Comparison of ENCODE assay signal across 2 cellular contexts in the genomic region with DNA sequence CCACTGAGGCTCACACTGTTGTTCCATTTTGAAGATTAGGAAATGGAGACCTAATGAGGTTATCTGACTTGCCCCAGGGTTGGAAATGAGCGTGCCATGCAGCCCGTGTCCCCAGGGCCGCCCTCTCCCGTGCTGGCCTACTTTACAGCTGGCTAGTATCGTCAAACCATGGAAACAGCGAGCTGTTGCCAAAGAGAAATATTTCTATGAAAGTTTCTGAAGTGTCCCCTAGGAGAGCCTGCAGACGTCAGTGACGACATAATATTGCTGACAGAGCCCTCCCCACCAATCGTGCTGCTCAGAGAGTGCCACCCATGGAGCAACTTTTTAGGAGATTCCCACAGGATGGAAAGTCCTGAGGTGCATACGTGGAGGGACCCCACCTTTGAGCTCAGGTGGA.
TF ChIP-seq lines count a peak whose summit lies in the region.

No MANE protein-coding gene starts in this region.

TF ChIP-seq in H1, 55 proteins besides CTCF, POLR2A, EP300 and RAD21 (continued from another document and continues in another):
- TF ChIP-seq, protein P1, sequence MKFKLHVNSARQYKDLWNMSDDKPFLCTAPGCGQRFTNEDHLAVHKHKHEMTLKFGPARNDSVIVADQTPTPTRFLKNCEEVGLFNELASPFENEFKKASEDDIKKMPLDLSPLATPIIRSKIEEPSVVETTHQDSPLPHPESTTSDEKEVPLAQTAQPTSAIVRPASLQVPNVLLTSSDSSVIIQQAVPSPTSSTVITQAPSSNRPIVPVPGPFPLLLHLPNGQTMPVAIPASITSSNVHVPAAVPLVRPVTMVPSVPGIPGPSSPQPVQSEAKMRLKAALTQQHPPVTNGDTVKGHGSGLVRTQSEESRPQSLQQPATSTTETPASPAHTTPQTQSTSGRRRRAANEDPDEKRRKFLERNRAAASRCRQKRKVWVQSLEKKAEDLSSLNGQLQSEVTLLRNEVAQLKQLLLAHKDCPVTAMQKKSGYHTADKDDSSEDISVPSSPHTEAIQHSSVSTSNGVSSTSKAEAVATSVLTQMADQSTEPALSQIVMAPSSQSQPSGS (IDR thresholded peaks at IDR 0.05; ENCODE audit: low read length): no peak
- TF ChIP-seq ASH2L (IDR thresholded peaks at IDR 0.05; ENCODE audit: low read length) (no peak), KDM4A (IDR thresholded peaks at IDR 0.05; ENCODE audit: low read depth, low read length, severe bottlenecking) (no peak), TAF7 (optimal IDR thresholded peaks at IDR 0.05; ENCODE audit: borderline replicate concordance, low read depth, low read length) (no peak), YY1 (IDR thresholded peaks at IDR 0.05; ENCODE audit: low read depth, low read length) (no peak), GTF2F1 (IDR thresholded peaks at IDR 0.05; ENCODE audit: borderline replicate concordance, low read depth, low read length) (no peak), KDM1A (IDR thresholded peaks at IDR 0.05; ENCODE audit: borderline replicate concordance, low read length) (no peak), FOSL1 (IDR thresholded peaks at IDR 0.05; ENCODE audit: insufficient read depth, low read depth, low read length) (no peak), RNF2 (IDR thresholded peaks at IDR 0.05; ENCODE audit: borderline replicate concordance, low read depth, low read length, missing control alignments, poor library complexity, severe bottlenecking) (no peak), SIN3A (conservative IDR thresholded peaks at IDR 0.05 in 1 of 2, IDR thresholded peaks at IDR 0.05 in 1 of 2; ENCODE audit: low read depth in 1 of 2, low read length in 2 of 2) (no peak), KDM5A (IDR thresholded peaks at IDR 0.05; ENCODE audit: low read length) (no peak), SUZ12 (IDR thresholded peaks at IDR 0.05; ENCODE audit: low read length) (no peak), CREB1 (IDR thresholded peaks at IDR 0.05) (no peak)
- TF ChIP-seq, protein P2, sequence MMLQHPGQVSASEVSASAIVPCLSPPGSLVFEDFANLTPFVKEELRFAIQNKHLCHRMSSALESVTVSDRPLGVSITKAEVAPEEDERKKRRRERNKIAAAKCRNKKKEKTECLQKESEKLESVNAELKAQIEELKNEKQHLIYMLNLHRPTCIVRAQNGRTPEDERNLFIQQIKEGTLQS (IDR thresholded peaks at IDR 0.05; ENCODE audit: insufficient read depth, low read depth, low read length): no peak

TF ChIP-seq in liver, 16 proteins besides CTCF, POLR2A, EP300 and RAD21 (continued from another document):
- no peak for TF ChIP-seq FOXA2 (IDR thresholded peaks at IDR 0.05)
- TF ChIP-seq, protein P3, sequence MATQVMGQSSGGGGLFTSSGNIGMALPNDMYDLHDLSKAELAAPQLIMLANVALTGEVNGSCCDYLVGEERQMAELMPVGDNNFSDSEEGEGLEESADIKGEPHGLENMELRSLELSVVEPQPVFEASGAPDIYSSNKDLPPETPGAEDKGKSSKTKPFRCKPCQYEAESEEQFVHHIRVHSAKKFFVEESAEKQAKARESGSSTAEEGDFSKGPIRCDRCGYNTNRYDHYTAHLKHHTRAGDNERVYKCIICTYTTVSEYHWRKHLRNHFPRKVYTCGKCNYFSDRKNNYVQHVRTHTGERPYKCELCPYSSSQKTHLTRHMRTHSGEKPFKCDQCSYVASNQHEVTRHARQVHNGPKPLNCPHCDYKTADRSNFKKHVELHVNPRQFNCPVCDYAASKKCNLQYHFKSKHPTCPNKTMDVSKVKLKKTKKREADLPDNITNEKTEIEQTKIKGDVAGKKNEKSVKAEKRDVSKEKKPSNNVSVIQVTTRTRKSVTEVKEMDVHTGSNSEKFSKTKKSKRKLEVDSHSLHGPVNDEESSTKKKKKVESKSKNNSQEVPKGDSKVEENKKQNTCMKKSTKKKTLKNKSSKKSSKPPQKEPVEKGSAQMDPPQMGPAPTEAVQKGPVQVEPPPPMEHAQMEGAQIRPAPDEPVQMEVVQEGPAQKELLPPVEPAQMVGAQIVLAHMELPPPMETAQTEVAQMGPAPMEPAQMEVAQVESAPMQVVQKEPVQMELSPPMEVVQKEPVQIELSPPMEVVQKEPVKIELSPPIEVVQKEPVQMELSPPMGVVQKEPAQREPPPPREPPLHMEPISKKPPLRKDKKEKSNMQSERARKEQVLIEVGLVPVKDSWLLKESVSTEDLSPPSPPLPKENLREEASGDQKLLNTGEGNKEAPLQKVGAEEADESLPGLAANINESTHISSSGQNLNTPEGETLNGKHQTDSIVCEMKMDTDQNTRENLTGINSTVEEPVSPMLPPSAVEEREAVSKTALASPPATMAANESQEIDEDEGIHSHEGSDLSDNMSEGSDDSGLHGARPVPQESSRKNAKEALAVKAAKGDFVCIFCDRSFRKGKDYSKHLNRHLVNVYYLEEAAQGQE (IDR thresholded peaks at IDR 0.05): no peak
- TF ChIP-seq ZBTB33 (IDR thresholded peaks at IDR 0.05): no peak
- TF ChIP-seq, protein P2 (IDR thresholded peaks at IDR 0.05): no peak
- TF ChIP-seq NR2F2 (IDR thresholded peaks at IDR 0.05): peak; percentile 87
- TF ChIP-seq HNF4G (IDR thresholded peaks at IDR 0.05): no peak
- TF ChIP-seq HNF4A (conservative IDR thresholded peaks at IDR 0.05): peak in 1 of 2 donors; percentile 15
- TF ChIP-seq YY1 (IDR thresholded peaks at IDR 0.05): no peak
- no peak for TF ChIP-seq EGR1 (IDR thresholded peaks at IDR 0.05; ENCODE audit: low read depth in 2 of 2)
